Comparison of ENCODE assay signal across 10 cellular contexts in the genomic region with DNA sequence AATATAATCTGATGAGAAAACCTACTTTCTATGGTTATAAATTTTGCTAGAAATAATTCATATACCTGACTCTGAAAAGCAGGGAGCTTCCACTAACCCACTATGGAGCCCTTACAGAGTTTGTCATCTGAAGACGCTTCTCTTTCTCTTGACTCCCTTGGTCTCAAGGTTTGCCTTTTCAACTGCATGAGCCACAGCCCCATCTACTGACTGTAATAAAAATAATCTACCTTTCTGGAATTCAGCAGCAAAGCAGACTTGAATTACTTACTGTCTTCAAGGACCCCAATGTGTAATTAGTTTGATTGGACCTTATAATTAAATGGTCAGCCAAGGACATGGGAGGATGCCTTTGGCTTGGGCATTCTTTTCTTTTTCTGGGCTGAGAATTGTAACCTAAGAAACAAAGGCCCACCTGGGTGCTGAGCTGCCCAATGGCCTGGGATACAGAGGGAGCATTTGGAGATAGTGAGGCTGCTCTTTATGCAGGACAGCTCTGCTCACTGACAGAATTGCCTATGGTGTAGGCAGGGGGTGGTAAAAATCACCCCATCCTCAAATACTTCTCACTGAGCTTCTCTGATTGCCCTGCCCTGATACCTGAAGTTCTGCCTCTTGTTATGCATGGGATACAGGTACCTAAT.
DNase-seq lines count a peak whose midpoint lies in the region; ATAC-seq and TF ChIP-seq lines count a peak whose summit lies in the region.
"Had no signal": no experiment of that assay in that cellular context is flagged by ENCODE, and none has a peak within 500 bp of the region (broad histone marks: within the 10 kb centered on the region; RNA-seq: fewer than 3 reads in every experiment).

No MANE protein-coding gene starts in this region.

- no peaks in the 10 kb centered on the region for H3K36me3 ChIP-seq in right atrium auricular region
- H3K36me3 ChIP-seq: HAP-1 had no signal

- no peaks in the 10 kb centered on the region for H3K4me1 ChIP-seq in right atrium auricular region
- H3K4me1 ChIP-seq: HAP-1 had no signal

- DNase-seq in HT1080 (ENCODE audit: low read depth) (peak; percentile 58), RWPE1 (ENCODE audit: low spot score) (peak; percentile 11), right atrium auricular region (ENCODE audit: low spot score) (no peak), hippocampal formation (lab: John Stamatoyannopoulos, UW) (no peak)
- DNase-seq in activated T-cell treated with anti-CD3 and anti-CD28 coated beads, Interleukin-2, amount 50 U/mL, for 72 hours: no peak
- DNase-seq: activated naive CD8-positive, alpha-beta T cell treated with anti-CD3 and anti-CD28 coated beads, Interleukin-2, amount 50 U/mL, for 24 hours had no signal

- H3K4me3 ChIP-seq in right atrium auricular region: no peak overlapping the region
- H3K4me3 ChIP-seq: HAP-1 had no signal

- no peaks in the 10 kb centered on the region for H3K9me3 Mint-ChIP-seq in activated T-cell treated with anti-CD3 and anti-CD28 coated beads, Interleukin-2, amount 50 U/mL, for 72 hours
- H3K9me3 Mint-ChIP-seq: activated naive CD8-positive, alpha-beta T cell treated with anti-CD3 and anti-CD28 coated beads, Interleukin-2, amount 50 U/mL, for 24 hours had no signal

- peak; percentile 28 for TF ChIP-seq CTCF in 22Rv1 (IDR thresholded peaks at IDR 0.05)
- TF ChIP-seq CTCF in RWPE1 (conservative IDR thresholded peaks at IDR 0.05; ENCODE audit: low read depth): no peak
- TF ChIP-seq CTCF in right atrium auricular region (IDR thresholded peaks at IDR 0.05): peak; percentile 23 to 59

- POLR2A ChIA-PET in RWPE1 (lab: Yijun Ruan, JAX; ENCODE audit: low non-redundant PET): no interaction called here

- no peaks in the 10 kb centered on the region for H3K4me1 Mint-ChIP-seq in activated T-cell treated with anti-CD3 and anti-CD28 coated beads, Interleukin-2, amount 50 U/mL, for 72 hours (ENCODE audit: low read depth)
- H3K4me1 Mint-ChIP-seq: activated naive CD8-positive, alpha-beta T cell treated with anti-CD3 and anti-CD28 coated beads, Interleukin-2, amount 50 U/mL, for 24 hours had no signal

- H3K27me3 Mint-ChIP-seq in activated T-cell treated with anti-CD3 and anti-CD28 coated beads, Interleukin-2, amount 50 U/mL, for 72 hours (ENCODE audit: low read depth): peaks cover 5% of the 10 kb centered on the region

- CTCF ChIA-PET in RWPE1 (lab: Yijun Ruan, JAX): interaction anchor here (0.6 to 1.3 kb wide), 7 partner anchors 33 to 310 kb away, joined by 3 to 4 read pairs (median 3); no protein-coding TSS in a partner anchor

- H3K4me3 Mint-ChIP-seq in activated T-cell treated with anti-CD3 and anti-CD28 coated beads, Interleukin-2, amount 50 U/mL, for 72 hours: no peak overlapping the region
- H3K4me3 Mint-ChIP-seq: activated naive CD8-positive, alpha-beta T cell treated with anti-CD3 and anti-CD28 coated beads, Interleukin-2, amount 50 U/mL, for 24 hours had no signal

- H3K27me3 ChIP-seq in right atrium auricular region: no peaks in the 10 kb centered on the region

- ATAC-seq in GM18502 (IDR thresholded peaks at IDR 0.05; ENCODE audit: poor library complexity, unreplicated experiment) (no peak), HG03175 (IDR thresholded peaks at IDR 0.05; ENCODE audit: unreplicated experiment) (no peak)
- no peak for ATAC-seq in activated T-cell treated with anti-CD3 and anti-CD28 coated beads, Interleukin-2, amount 50 U/mL, for 72 hours (replicated peaks in 1 of 2)
- ATAC-seq: activated naive CD8-positive, alpha-beta T cell treated with anti-CD3 and anti-CD28 coated beads, Interleukin-2, amount 50 U/mL, for 24 hours had no signal

- H3K27ac ChIP-seq in 22Rv1: no peak overlapping the region
- H3K27ac ChIP-seq in RWPE1: no peak overlapping the region
- H3K27ac ChIP-seq in right atrium auricular region: no peak overlapping the region

- no peaks in the 10 kb centered on the region for H3K9me3 ChIP-seq in right atrium auricular region
- H3K9me3 ChIP-seq: HAP-1 had no signal

- H3K36me3 Mint-ChIP-seq in activated T-cell treated with anti-CD3 and anti-CD28 coated beads, Interleukin-2, amount 50 U/mL, for 72 hours (ENCODE audit: insufficient read depth in 2 of 2): no peaks in the 10 kb centered on the region

- H3K27ac Mint-ChIP-seq in activated T-cell treated with anti-CD3 and anti-CD28 coated beads, Interleukin-2, amount 50 U/mL, for 72 hours: no peak overlapping the region
- H3K27ac Mint-ChIP-seq: activated naive CD8-positive, alpha-beta T cell treated with anti-CD3 and anti-CD28 coated beads, Interleukin-2, amount 50 U/mL, for 24 hours had no signal

Comparison
In these comparisons a context has a peak if more than half of its experiments do, and no peak if none do; other contexts are left out.
1. DNase-seq: peak in HT1080 (single experiment) and RWPE1 (single experiment); none in right atrium auricular region (single experiment), activated T-cell treated with anti-CD3 and anti-CD28 coated beads, Interleukin-2, amount 50 U/mL, for 72 hours (0 of 2) and hippocampal formation (0 of 2).